ENCODE assay signal across 1 cellular context in the genomic region with DNA sequence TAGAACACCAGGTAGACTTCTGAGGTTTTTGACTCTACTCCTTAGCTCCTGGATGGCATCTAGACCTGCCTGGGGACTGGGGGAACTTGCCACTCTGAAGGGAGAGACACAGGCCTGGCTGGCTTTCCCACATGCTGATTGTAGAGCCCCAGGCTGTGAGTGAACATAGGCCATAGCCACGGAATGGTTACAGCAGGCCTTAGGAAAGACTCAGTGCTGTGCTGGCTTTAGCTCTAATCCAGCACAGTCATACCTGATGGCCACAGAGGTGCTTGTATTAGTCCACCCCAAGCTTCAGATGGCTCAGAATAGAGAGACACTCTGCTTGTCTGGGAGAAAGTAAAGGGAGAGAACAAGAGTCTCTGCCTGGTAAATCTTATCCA.
TF ChIP-seq lines count a peak whose summit lies in the region.

No MANE protein-coding gene starts in this region.

TF ChIP-seq in GM23338, 12 proteins besides CTCF, POLR2A, EP300 and RAD21:
- TF ChIP-seq, protein P1, sequence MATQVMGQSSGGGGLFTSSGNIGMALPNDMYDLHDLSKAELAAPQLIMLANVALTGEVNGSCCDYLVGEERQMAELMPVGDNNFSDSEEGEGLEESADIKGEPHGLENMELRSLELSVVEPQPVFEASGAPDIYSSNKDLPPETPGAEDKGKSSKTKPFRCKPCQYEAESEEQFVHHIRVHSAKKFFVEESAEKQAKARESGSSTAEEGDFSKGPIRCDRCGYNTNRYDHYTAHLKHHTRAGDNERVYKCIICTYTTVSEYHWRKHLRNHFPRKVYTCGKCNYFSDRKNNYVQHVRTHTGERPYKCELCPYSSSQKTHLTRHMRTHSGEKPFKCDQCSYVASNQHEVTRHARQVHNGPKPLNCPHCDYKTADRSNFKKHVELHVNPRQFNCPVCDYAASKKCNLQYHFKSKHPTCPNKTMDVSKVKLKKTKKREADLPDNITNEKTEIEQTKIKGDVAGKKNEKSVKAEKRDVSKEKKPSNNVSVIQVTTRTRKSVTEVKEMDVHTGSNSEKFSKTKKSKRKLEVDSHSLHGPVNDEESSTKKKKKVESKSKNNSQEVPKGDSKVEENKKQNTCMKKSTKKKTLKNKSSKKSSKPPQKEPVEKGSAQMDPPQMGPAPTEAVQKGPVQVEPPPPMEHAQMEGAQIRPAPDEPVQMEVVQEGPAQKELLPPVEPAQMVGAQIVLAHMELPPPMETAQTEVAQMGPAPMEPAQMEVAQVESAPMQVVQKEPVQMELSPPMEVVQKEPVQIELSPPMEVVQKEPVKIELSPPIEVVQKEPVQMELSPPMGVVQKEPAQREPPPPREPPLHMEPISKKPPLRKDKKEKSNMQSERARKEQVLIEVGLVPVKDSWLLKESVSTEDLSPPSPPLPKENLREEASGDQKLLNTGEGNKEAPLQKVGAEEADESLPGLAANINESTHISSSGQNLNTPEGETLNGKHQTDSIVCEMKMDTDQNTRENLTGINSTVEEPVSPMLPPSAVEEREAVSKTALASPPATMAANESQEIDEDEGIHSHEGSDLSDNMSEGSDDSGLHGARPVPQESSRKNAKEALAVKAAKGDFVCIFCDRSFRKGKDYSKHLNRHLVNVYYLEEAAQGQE (IDR thresholded peaks at IDR 0.05; ENCODE audit: unreplicated experiment), result no peak
- TF ChIP-seq CREB1 (CRISPR knock-in tag; IDR thresholded peaks at IDR 0.05; ENCODE audit: low read depth), result no peak
TF ChIP-seq in GM23338: peak in this region for 0.
